In genomic region chr14:21070610-21071224, GRCh38 we compare ENCODE assay signal across 8 cellular contexts. TPM values are rescaled to one million over a fixed set of nuclear protein-coding genes. Genes with fewer than 3 reads are reported as not detected.
DNase-seq lines count a peak whose midpoint lies in the region; ATAC-seq and TF ChIP-seq lines count a peak whose summit lies in the region.

No MANE protein-coding gene starts in this region.

- H2AFZ ChIP-seq in IMR-90 (replicated peaks; ENCODE audit: low read length, poor library complexity) (peak overlapping the region; percentile 88), neural progenitor cell (replicated peaks) (no peak overlapping the region)

- CTCF ChIA-PET in CD8-positive, alpha-beta memory T cell (lab: Charles Lee): interaction anchor here (0.7 to 4.0 kb wide), 9 partner anchors 9 to 65 kb away, joined by 3 to 47 read pairs (median 5); no protein-coding TSS in a partner anchor
- CTCF ChIA-PET in IMR-90 (lab: Yijun Ruan, JAX): interaction anchor here (0.7 to 2.8 kb wide), 8 partner anchors 13 to 56 kb away, joined by 3 to 18 read pairs (median 4); no protein-coding TSS in a partner anchor

- ATAC-seq in GM19023 (IDR thresholded peaks at IDR 0.05; ENCODE audit: unreplicated experiment): peak; percentile 17
- ATAC-seq in IMR-90 (ENCODE audit: low read depth): peak; percentile 19
- peak; percentile 10 for ATAC-seq in gastroesophageal sphincter

- no peak for TF ChIP-seq CTCF in IMR-90 (conservative IDR thresholded peaks at IDR 0.05; ENCODE audit: low read depth, low read length)
- TF ChIP-seq CTCF in gastroesophageal sphincter (IDR thresholded peaks at IDR 0.05): no peak
- peak; percentile 37 for TF ChIP-seq CTCF in neural progenitor cell (IDR thresholded peaks at IDR 0.05)

- TF ChIP-seq POLR2A in IMR-90 (IDR thresholded peaks at IDR 0.05; ENCODE audit: low read depth, low read length): peak; percentile 42; the same call in 1 of the 2 replicates
- TF ChIP-seq POLR2A in gastroesophageal sphincter (IDR thresholded peaks at IDR 0.05): peak in 1 of 2 donors; percentile 6

- peaks cover 61% of the 10 kb centered on the region for H3K27me3 ChIP-seq in CD8-positive, alpha-beta memory T cell (ENCODE audit: insufficient read depth, low read length, poor library complexity, severe bottlenecking)
- no peaks in the 10 kb centered on the region for H3K27me3 ChIP-seq in IMR-90 (ENCODE audit: control insufficient read depth, insufficient read depth, low read length)
- no peaks in the 10 kb centered on the region for H3K27me3 ChIP-seq in gastroesophageal sphincter
- peaks cover 7% of the 10 kb centered on the region for H3K27me3 ChIP-seq in neural progenitor cell

- H3K9ac ChIP-seq in IMR-90 (ENCODE audit: low read depth, low read length): peak overlapping the region; percentile 91
- no peak overlapping the region for H3K9ac ChIP-seq in neural progenitor cell

- dilution Hi-C loops in IMR-90 (cut with HindIII; ENCODE audit: low sequenced_read_pairs, unreplicated experiment): no loop called here

- H3K79me1 ChIP-seq in IMR-90 (ENCODE audit: low read depth in 1 of 2, low read length in 2 of 2): peaks cover 12 to 53% of the 10 kb centered on the region in 2 experiments

- H2BK5ac ChIP-seq in IMR-90 (ENCODE audit: low read depth, low read length, poor library complexity, severe bottlenecking): peak overlapping the region; percentile 97

- no TSS peak for BruUV-seq in IMR-90 (replicated peaks; lab: Mats Ljungman, UMichigan)

- POLR2A ChIA-PET in CD8-positive, alpha-beta memory T cell (lab: Charles Lee): interaction anchor here (0.5 to 2.0 kb wide), 6 partner anchors 17 to 189 kb away, joined by 3 to 10 read pairs (median 4); partner anchors contain the start of genes NDRG2 and ZNF219
- POLR2A ChIA-PET in IMR-90 (lab: Charles Lee; ENCODE audit: unreplicated experiment): interaction anchor here (0.6 to 1.0 kb wide), 4 partner anchors 13 to 60 kb away, joined by 3 to 5 read pairs (median 4); no protein-coding TSS in a partner anchor

- TF ChIP-seq RAD21 in IMR-90 (IDR thresholded peaks at IDR 0.05; ENCODE audit: low read length): no peak

- no peaks in the 10 kb centered on the region for H3K9me3 ChIP-seq in CD8-positive, alpha-beta memory T cell (ENCODE audit: low read length)
- no peaks in the 10 kb centered on the region for H3K9me3 ChIP-seq in IMR-90 (ENCODE audit: control insufficient read depth, insufficient read depth, low read length)
- no peaks in the 10 kb centered on the region for H3K9me3 ChIP-seq in gastroesophageal sphincter
- H3K9me3 ChIP-seq in neural progenitor cell (ENCODE audit: low read depth): no peaks in the 10 kb centered on the region

- intact Hi-C loops in IMR-90 (cut with micrococcal nuclease): loop anchor here (1.0 kb wide), 3 partner anchors 15 to 56 kb away; no protein-coding TSS in a partner anchor

- peak overlapping the region; percentile 49 to 82; a peak in 3 of 4 replicates for H4K8ac ChIP-seq in IMR-90 (ENCODE audit: low read depth in 2 of 2, low read length in 2 of 2)

- H2AK9ac ChIP-seq in IMR-90 (replicated peaks; ENCODE audit: low read depth, low read length, poor library complexity): peak overlapping the region; percentile 96

- peak overlapping the region; percentile 83 for H3K14ac ChIP-seq in IMR-90 (replicated peaks; ENCODE audit: low read depth, low read length)

- peak overlapping the region; percentile 60 for H3K4me3 ChIP-seq in CD8-positive, alpha-beta memory T cell (ENCODE audit: low read length)
- H3K4me3 ChIP-seq in IMR-90 (ENCODE audit: insufficient read depth, low read depth, low read length) (peak overlapping the region; percentile 68), gastroesophageal sphincter (peak overlapping the region; percentile 66 to 78), neural progenitor cell (peak overlapping the region; percentile 75)

- peaks cover 23 to 40% (median 29%) of the 10 kb centered on the region in 3 donors for H3K4me1 Mint-ChIP-seq in CD8-positive, alpha-beta memory T cell
- H3K4me1 Mint-ChIP-seq in activated T-cell treated with anti-CD3 and anti-CD28 coated beads, Interleukin-2, amount 50 U/mL, for 24 hours (ENCODE audit: low read depth): peaks cover 36% of the 10 kb centered on the region
- peaks cover 35% of the 10 kb centered on the region for H3K4me1 Mint-ChIP-seq in neural progenitor cell

- H3K18ac ChIP-seq in IMR-90 (ENCODE audit: low read depth, low read length): peak overlapping the region; percentile 34

- 2% methylated on average over 8 of the region's 23 CpGs; no CpG with 5 or more reads in 1 of the 2 experiments for WGBS in IMR-90 (ENCODE audit: extremely low coverage in 2 of 2, insufficient read length in 1 of 2), 2 experiments
- WGBS in gastroesophageal sphincter (ENCODE audit: low coverage in 1 of 2), 2 donors: 0 to 1% methylated on average over 1 to 10 of the region's 23 CpGs

- peak overlapping the region; percentile 90 for H3K4ac ChIP-seq in IMR-90 (ENCODE audit: low read depth, low read length)

- no peaks in the 10 kb centered on the region for H3K36me3 Mint-ChIP-seq in CD8-positive, alpha-beta memory T cell
- H3K36me3 Mint-ChIP-seq in activated T-cell treated with anti-CD3 and anti-CD28 coated beads, Interleukin-2, amount 50 U/mL, for 24 hours (ENCODE audit: low read depth): no peaks in the 10 kb centered on the region
- H3K36me3 Mint-ChIP-seq in neural progenitor cell: peaks cover 22% of the 10 kb centered on the region

- H4K20me1 ChIP-seq in IMR-90 (ENCODE audit: insufficient read depth, low read length) (peaks cover 10% of the 10 kb centered on the region), neural progenitor cell (ENCODE audit: low read depth) (peaks cover 13% of the 10 kb centered on the region)

- H2BK20ac ChIP-seq in IMR-90 (ENCODE audit: low read depth, low read length): 0 out of 2 replicates have a peak overlapping the region, but pooled peaks have one; percentile 18

- H3K4me3 Mint-ChIP-seq in CD8-positive, alpha-beta memory T cell: peak overlapping the region; percentile 81 to 91 (median 86)
- H3K4me3 Mint-ChIP-seq in activated T-cell treated with anti-CD3 and anti-CD28 coated beads, Interleukin-2, amount 50 U/mL, for 24 hours: peak overlapping the region; percentile 72
- H3K4me3 Mint-ChIP-seq in neural progenitor cell: peak overlapping the region; percentile 97

- H2BK15ac ChIP-seq in IMR-90 (ENCODE audit: low read depth, low read length): 0 out of 3 replicates have a peak overlapping the region, but pooled peaks have one; percentile 3

- peak overlapping the region; percentile 22 for H4K5ac ChIP-seq in IMR-90 (ENCODE audit: low read depth, low read length)

- H3K4me2 ChIP-seq in IMR-90 (ENCODE audit: low read depth, low read length) (peak overlapping the region; percentile 88), neural progenitor cell (peak overlapping the region; percentile 92)

- H3K9me3 Mint-ChIP-seq in CD8-positive, alpha-beta memory T cell: no peaks in the 10 kb centered on the region
- no peaks in the 10 kb centered on the region for H3K9me3 Mint-ChIP-seq in activated T-cell treated with anti-CD3 and anti-CD28 coated beads, Interleukin-2, amount 50 U/mL, for 24 hours
- H3K9me3 Mint-ChIP-seq in neural progenitor cell: no peaks in the 10 kb centered on the region

- peak overlapping the region; percentile 90 for H3K23ac ChIP-seq in IMR-90 (ENCODE audit: low read depth, low read length)

- peaks cover 10% of the 10 kb centered on the region for H3K9me1 ChIP-seq in IMR-90 (ENCODE audit: insufficient read depth, low read length)

- peaks cover 23% of the 10 kb centered on the region for H3K79me2 ChIP-seq in neural progenitor cell (ENCODE audit: low read depth)

- H3K56ac ChIP-seq in IMR-90 (ENCODE audit: extremely low read depth, insufficient read depth, low read length): peak overlapping the region; percentile 74

- DNase-seq in CD8-positive, alpha-beta memory T cell: peak in 2 of 5 donors; percentile 28 to 57
- DNase-seq in IMR-90 (peak; percentile 46), neural progenitor cell (ENCODE audit: low spot score) (peak; percentile 89), epidermal melanocyte (ENCODE audit: insufficient read length, low spot score) (no peak)
- no peak for DNase-seq in activated T-cell treated with anti-CD3 and anti-CD28 coated beads, Interleukin-2, amount 50 U/mL, for 24 hours
- no peak for DNase-seq in activated CD4-positive, alpha-beta T cell treated with anti-CD3 and anti-CD28 coated beads, Interleukin-2, amount 50 U/mL, for 48 hours

- peak overlapping the region in 7 of 8 donors; percentile 17 to 91 (median 88) for H3K27ac Mint-ChIP-seq in CD8-positive, alpha-beta memory T cell
- H3K27ac Mint-ChIP-seq in activated T-cell treated with anti-CD3 and anti-CD28 coated beads, Interleukin-2, amount 50 U/mL, for 24 hours: no peak overlapping the region
- peak overlapping the region; percentile 97 for H3K27ac Mint-ChIP-seq in neural progenitor cell

- peak overlapping the region; percentile 72 for H2BK120ac ChIP-seq in IMR-90 (ENCODE audit: low read depth, low read length)

- peaks cover 55 to 69% of the 10 kb centered on the region in 2 donors for H3K27me3 Mint-ChIP-seq in CD8-positive, alpha-beta memory T cell
- H3K27me3 Mint-ChIP-seq in activated T-cell treated with anti-CD3 and anti-CD28 coated beads, Interleukin-2, amount 50 U/mL, for 24 hours: peaks cover 70% of the 10 kb centered on the region
- peaks cover 9% of the 10 kb centered on the region for H3K27me3 Mint-ChIP-seq in neural progenitor cell (ENCODE audit: insufficient read depth, low read depth)

- H3K36me3 ChIP-seq in CD8-positive, alpha-beta memory T cell (ENCODE audit: insufficient read depth, low read length): no peaks in the 10 kb centered on the region
- peaks cover 27% of the 10 kb centered on the region for H3K36me3 ChIP-seq in IMR-90 (ENCODE audit: control insufficient read depth, insufficient read depth, low read length)
- H3K36me3 ChIP-seq in gastroesophageal sphincter: peaks cover 0 to 30% of the 10 kb centered on the region in 2 donors
- H3K36me3 ChIP-seq in neural progenitor cell: no peaks in the 10 kb centered on the region

- in situ Hi-C loops in IMR-90 (cut with MboI; ENCODE audit: low sequenced_read_pairs): no loop called here

- peaks cover 45% of the 10 kb centered on the region for H3F3A ChIP-seq in neural progenitor cell (ENCODE audit: low read depth)

- H2AK5ac ChIP-seq in IMR-90 (ENCODE audit: low read depth, low read length): peak overlapping the region; percentile 93

- H4K91ac ChIP-seq in IMR-90 (ENCODE audit: insufficient read depth, low read depth, low read length): peak overlapping the region; percentile 72

- peaks cover 36% of the 10 kb centered on the region for H3K4me1 ChIP-seq in CD8-positive, alpha-beta memory T cell (ENCODE audit: insufficient read depth, low read length)
- H3K4me1 ChIP-seq in IMR-90 (ENCODE audit: control insufficient read depth, insufficient read depth, low read length) (peaks cover 22% of the 10 kb centered on the region), gastroesophageal sphincter (peaks cover 0 to 47% (median 22%) of the 10 kb centered on the region in 3 donors), neural progenitor cell (peaks cover 10% of the 10 kb centered on the region)

- TF ChIP-seq EP300 in gastroesophageal sphincter (IDR thresholded peaks at IDR 0.05): no peak

- H3K27ac ChIP-seq in CD8-positive, alpha-beta memory T cell (ENCODE audit: low read depth, low read length): peak overlapping the region; percentile 31
- peak overlapping the region; percentile 96 for H3K27ac ChIP-seq in IMR-90 (ENCODE audit: insufficient read depth, low read length)
- H3K27ac ChIP-seq in gastroesophageal sphincter: peak overlapping the region; percentile 30 to 93 (median 88)
- peak overlapping the region; percentile 68 for H3K27ac ChIP-seq in neural progenitor cell

RNA-seq across cellular contexts. Expression of gene ARHGEF40, which starts 0.6 kb away (rescaled TPM):
- total RNA-seq in CD8-positive, alpha-beta memory T cell: under 1 TPM; 0.16 to 0.39 TPM
- 0.40 TPM for polyA plus RNA-seq in CD8-positive, alpha-beta memory T cell
- total RNA-seq in IMR-90 (2012; rRNA removed): 16.1 and 18.1 TPM in 2 replicates
- 58.4 and 62.8 TPM in 2 replicates for polyA plus RNA-seq in IMR-90 (2012; rRNA removed)
- polyA plus RNA-seq in IMR-90 (2012; cell fraction: cytosol; rRNA removed): 39.2 and 43.6 TPM in 2 replicates
- polyA plus RNA-seq in IMR-90 (2012; cell fraction: nucleus; rRNA removed; ENCODE audit: low replicate concordance): 101 and 167 TPM in 2 replicates
- 10 to 100 TPM; 18.6 to 37.6 (median 26.8) TPM for total RNA-seq in gastroesophageal sphincter
- total RNA-seq in neural progenitor cell (ENCODE audit: low replicate concordance): 15.0 and 46.0 TPM in 2 replicates

RNA-seq across cellular contexts. Expression of gene RNASE8, which starts 13.1 kb away (rescaled TPM):
- not detected for total RNA-seq in CD8-positive, alpha-beta memory T cell
- not detected for polyA plus RNA-seq in CD8-positive, alpha-beta memory T cell
- total RNA-seq in IMR-90 (2012; rRNA removed): not detected in 2 replicates
- not detected in 2 replicates for polyA plus RNA-seq in IMR-90 (2012; rRNA removed)
- polyA plus RNA-seq in IMR-90 (2012; cell fraction: cytosol; rRNA removed): not detected in 2 replicates
- not detected in 2 replicates for polyA plus RNA-seq in IMR-90 (2012; cell fraction: nucleus; rRNA removed; ENCODE audit: low replicate concordance)
- not detected for total RNA-seq in gastroesophageal sphincter
- total RNA-seq in neural progenitor cell (ENCODE audit: low replicate concordance): not detected in 2 replicates

RNA-seq across cellular contexts. Expression of gene ZNF219, which starts 27.7 kb away (rescaled TPM):
- total RNA-seq in CD8-positive, alpha-beta memory T cell: 1 to 10 TPM; 7.0 to 8.2 TPM
- polyA plus RNA-seq in CD8-positive, alpha-beta memory T cell: 1.3 TPM
- total RNA-seq in IMR-90 (2012; rRNA removed) (0.83 and 0.90 TPM in 2 replicates), gastroesophageal sphincter (100 to 1,000 TPM in 1 of 4 donors, 10 to 100 TPM in 3; 42.5 to 112 (median 77.4) TPM), neural progenitor cell (ENCODE audit: low replicate concordance) (46.2 and 231 TPM in 2 replicates)
- polyA plus RNA-seq in IMR-90 (2012; rRNA removed): 3.8 and 4.6 TPM in 2 replicates
- polyA plus RNA-seq in IMR-90 (2012; cell fraction: cytosol; rRNA removed): 2.6 and 6.7 TPM in 2 replicates
- polyA plus RNA-seq in IMR-90 (2012; cell fraction: nucleus; rRNA removed; ENCODE audit: low replicate concordance): 15.6 and 20.5 TPM in 2 replicates

RNA-seq across cellular contexts. Expression of gene RNASE7, which starts 28.6 kb away (rescaled TPM):
- total RNA-seq in CD8-positive, alpha-beta memory T cell: not detected
- polyA plus RNA-seq in CD8-positive, alpha-beta memory T cell: not detected
- total RNA-seq in IMR-90 (2012; rRNA removed) (not detected in 2 replicates), gastroesophageal sphincter (under 1 TPM in 1 of 4 donors, not detected in 3; 0.23 TPM), neural progenitor cell (ENCODE audit: low replicate concordance) (not detected in 2 replicates)
- polyA plus RNA-seq in IMR-90 (2012; rRNA removed): not detected in 2 replicates
- not detected in 2 replicates for polyA plus RNA-seq in IMR-90 (2012; cell fraction: cytosol; rRNA removed)
- polyA plus RNA-seq in IMR-90 (2012; cell fraction: nucleus; rRNA removed; ENCODE audit: low replicate concordance): not detected in 2 replicates

RNA-seq across cellular contexts. Expression of gene TMEM253, which starts 30.1 kb away (rescaled TPM):
- total RNA-seq in CD8-positive, alpha-beta memory T cell: not detected
- not detected for polyA plus RNA-seq in CD8-positive, alpha-beta memory T cell
- total RNA-seq in IMR-90 (2012; rRNA removed) (not detected in 2 replicates), gastroesophageal sphincter (under 1 TPM in 1 of 4 donors, not detected in 3; 0.94 TPM), neural progenitor cell (ENCODE audit: low replicate concordance) (0.22 and 1.3 TPM in 2 replicates)
- 0.07 TPM in 1 of 2 replicates, not detected in the other for polyA plus RNA-seq in IMR-90 (2012; rRNA removed)
- 0.06 TPM in 1 of 2 replicates, not detected in the other for polyA plus RNA-seq in IMR-90 (2012; cell fraction: cytosol; rRNA removed)
- 0.16 and 0.32 TPM in 2 replicates for polyA plus RNA-seq in IMR-90 (2012; cell fraction: nucleus; rRNA removed; ENCODE audit: low replicate concordance)

Comparison
In these comparisons a context has a peak if more than half of its experiments do, and no peak if none do; other contexts are left out.
1. DNase-seq: peak in IMR-90 (single experiment) and neural progenitor cell (single experiment); none in activated T-cell treated with anti-CD3 and anti-CD28 coated beads, Interleukin-2, amount 50 U/mL, for 24 hours (single experiment), epidermal melanocyte (single experiment) and activated CD4-positive, alpha-beta T cell treated with anti-CD3 and anti-CD28 coated beads, Interleukin-2, amount 50 U/mL, for 48 hours (0 of 2).
2. H3K27ac ChIP-seq: peak in every context shown above with its lines; median percentile 96 in IMR-90; 88 in gastroesophageal sphincter; 68 in neural progenitor cell; 31 in CD8-positive, alpha-beta memory T cell.
3. RNA of gene ARHGEF40, which starts 0.6 kb away (total RNA-seq): 18.6 to 37.6 TPM in gastroesophageal sphincter, 16.1 to 18.1 TPM in IMR-90 and 15.0 to 46.0 TPM in neural progenitor cell; 0.16 to 0.39 TPM in CD8-positive, alpha-beta memory T cell; every median in the first group is over 10 times any median in the second.
4. Peak in every context shown above with its lines, with median percentiles within 50 percentile points of each other: H3K4me3 ChIP-seq, H3K4me3 Mint-ChIP-seq and ATAC-seq.